7 cellular contexts compared by ENCODE assay signal in genomic region chr20:31566658-31567379, GRCh38. TPM values are rescaled to one million over a fixed set of nuclear protein-coding genes. Genes with fewer than 3 reads are reported as not detected.
DNase-seq lines count a peak whose midpoint lies in the region; ATAC-seq and TF ChIP-seq lines count a peak whose summit lies in the region.

No MANE protein-coding gene starts in this region.

- H3K27ac ChIP-seq in H9 (ENCODE audit: insufficient read length, low read depth, low read length), result no peak overlapping the region

- H3K23ac ChIP-seq in H9 (ENCODE audit: insufficient read length, low read depth, low read length), result no peak overlapping the region

- H3K9me3 ChIP-seq in H9 (ENCODE audit: control insufficient read depth, low read depth, low read length), result no peaks in the 10 kb centered on the region
- H3K9me3 ChIP-seq in MG63, result no peaks in the 10 kb centered on the region

- H2BK20ac ChIP-seq in H9 (ENCODE audit: low read depth, low read length, poor library complexity, severe bottlenecking), result no peak overlapping the region

- no peak overlapping the region for H3T11ph ChIP-seq in H9 (ENCODE audit: low read length)

- H3K9ac ChIP-seq in H9 (ENCODE audit: extremely low read depth, insufficient read length, low read length), result no peak overlapping the region

- H4K20me1 ChIP-seq in H9 (ENCODE audit: control insufficient read depth, insufficient read depth, insufficient read length), result no peaks in the 10 kb centered on the region

- H2BK120ac ChIP-seq in H9 (ENCODE audit: low read depth, low read length, poor library complexity, severe bottlenecking), result no peak overlapping the region

- no peak overlapping the region for H4K5ac ChIP-seq in H9 (ENCODE audit: insufficient read length, low read depth, low read length)

- H3K4me3 Mint-ChIP-seq in H9 (no peak overlapping the region; a peak in 2 of 5 replicates), progenitor cell of endocrine pancreas (ENCODE audit: low read depth) (no peak overlapping the region)
- no peak overlapping the region for H3K4me3 Mint-ChIP-seq in activated naive CD8-positive, alpha-beta T cell treated with anti-CD3 and anti-CD28 coated beads, Interleukin-2, amount 10 ng/mL, durations not matched to agents 7 days and 5 days

- H3K4me2 ChIP-seq in H9 (ENCODE audit: insufficient read depth, insufficient read length, low read length), result no peak overlapping the region

- H3K4ac ChIP-seq in H9 (ENCODE audit: low read depth, low read length), result no peak overlapping the region

- H3K56ac ChIP-seq in H9 (ENCODE audit: insufficient read length, low read depth, low read length), result no peak overlapping the region

- POLR2A ChIA-PET in activated naive CD8-positive, alpha-beta T cell treated with anti-CD3 and anti-CD28 coated beads, Interleukin-2, amount 10 ng/mL, durations not matched to agents 7 days and 5 days (lab: Charles Lee), result interaction anchor here (0.6 to 0.8 kb wide), 2 partner anchors 11 to 36 kb away, joined by 3 to 4 read pairs; no protein-coding TSS in a partner anchor

- no peak overlapping the region for H2BK12ac ChIP-seq in H9 (ENCODE audit: insufficient read length, low read depth, low read length)

- no peak overlapping the region for H3K18ac ChIP-seq in H9 (ENCODE audit: insufficient read length, low read depth, low read length)

- no peak overlapping the region for H2AK5ac ChIP-seq in H9 (ENCODE audit: insufficient read length, low read length)

- DNase-seq in H9 (peak; percentile 69), NCI-H2171 (lab: John Stamatoyannopoulos, UW) (peak; percentile 80), progenitor cell of endocrine pancreas (ENCODE audit: low spot score, unreplicated experiment) (no peak), MG63 (no peak), SK-N-DZ (ENCODE audit: low spot score) (no peak)
- DNase-seq in activated naive CD8-positive, alpha-beta T cell treated with anti-CD3 and anti-CD28 coated beads, Interleukin-2, amount 10 ng/mL, durations not matched to agents 7 days and 5 days, result no peak
- DNase-seq in activated CD4-positive, CD25-positive, alpha-beta regulatory T cell treated with anti-CD3 and anti-CD28 coated beads, Interleukin-2, amount 50 U/mL, for 72 hours, result no peak

- H4K91ac ChIP-seq in H9 (ENCODE audit: insufficient read length, low read depth, low read length), result no peak overlapping the region

- H3K4me1 Mint-ChIP-seq in H9 (peaks cover 32 to 52% of the 10 kb centered on the region in 2 experiments), progenitor cell of endocrine pancreas (ENCODE audit: low read depth) (peaks cover 38% of the 10 kb centered on the region)
- peaks cover 10% of the 10 kb centered on the region for H3K4me1 Mint-ChIP-seq in activated naive CD8-positive, alpha-beta T cell treated with anti-CD3 and anti-CD28 coated beads, Interleukin-2, amount 10 ng/mL, durations not matched to agents 7 days and 5 days

- H2AFZ ChIP-seq in H9 (ENCODE audit: low read length), result no peak overlapping the region

- no peak overlapping the region for H3K4me3 ChIP-seq in MG63

- no CpG with 5 or more reads among the region's 14 CpGs for WGBS in H9 (ENCODE audit: extremely low coverage, insufficient read length, low lambda C conversion rate)

- no peak for ATAC-seq in activated naive CD8-positive, alpha-beta T cell treated with anti-CD3 and anti-CD28 coated beads, Interleukin-2, amount 10 ng/mL, durations not matched to agents 7 days and 5 days (ENCODE audit: low read depth)

- no peaks in the 10 kb centered on the region for H3K79me2 ChIP-seq in H9 (ENCODE audit: insufficient read depth, low read length)

- H3K27me3 Mint-ChIP-seq in H9 (ENCODE audit: low read depth) (no peaks in the 10 kb centered on the region), progenitor cell of endocrine pancreas (no peaks in the 10 kb centered on the region)
- no peaks in the 10 kb centered on the region for H3K27me3 Mint-ChIP-seq in activated naive CD8-positive, alpha-beta T cell treated with anti-CD3 and anti-CD28 coated beads, Interleukin-2, amount 10 ng/mL, durations not matched to agents 7 days and 5 days

- peaks cover 56% of the 10 kb centered on the region for H3K36me3 ChIP-seq in MG63

- H3K27me3 ChIP-seq in H9 (ENCODE audit: insufficient read depth, low read length) (no peaks in the 10 kb centered on the region), MG63 (no peaks in the 10 kb centered on the region)

- no peak overlapping the region for H4K8ac ChIP-seq in H9 (replicated peaks; ENCODE audit: insufficient read length, low read depth, low read length)

- H3K14ac ChIP-seq in H9 (ENCODE audit: insufficient read depth, low read length), result no peak overlapping the region

- no peak overlapping the region for H2BK5ac ChIP-seq in H9 (ENCODE audit: insufficient read length, low read length)

- H3K9me3 Mint-ChIP-seq in H9, result no peaks in the 10 kb centered on the region
- no peaks in the 10 kb centered on the region for H3K9me3 Mint-ChIP-seq in activated naive CD8-positive, alpha-beta T cell treated with anti-CD3 and anti-CD28 coated beads, Interleukin-2, amount 10 ng/mL, durations not matched to agents 7 days and 5 days
- no peaks in the 10 kb centered on the region for H3K9me3 Mint-ChIP-seq in progenitor cell of endocrine pancreas (ENCODE audit: low read depth)

- peak overlapping the region in 2 of 3 experiments; percentile 26 to 48; a peak in 2 of 7 replicates for H3K27ac Mint-ChIP-seq in H9
- peak overlapping the region; percentile 56 for H3K27ac Mint-ChIP-seq in activated naive CD8-positive, alpha-beta T cell treated with anti-CD3 and anti-CD28 coated beads, Interleukin-2, amount 10 ng/mL, durations not matched to agents 7 days and 5 days
- H3K27ac Mint-ChIP-seq in progenitor cell of endocrine pancreas, result peak overlapping the region; percentile 57

- H3K36me3 Mint-ChIP-seq in H9 (ENCODE audit: insufficient read depth in 1 of 3, low read depth in 3 of 3) (peaks cover 17 to 73% (median 18%) of the 10 kb centered on the region in 3 experiments; a peak in 6 of 7 replicates), progenitor cell of endocrine pancreas (ENCODE audit: insufficient read depth) (peaks cover 16% of the 10 kb centered on the region)
- H3K36me3 Mint-ChIP-seq in activated naive CD8-positive, alpha-beta T cell treated with anti-CD3 and anti-CD28 coated beads, Interleukin-2, amount 10 ng/mL, durations not matched to agents 7 days and 5 days, result peaks cover 8% of the 10 kb centered on the region

- no peaks in the 10 kb centered on the region for H3K79me1 ChIP-seq in H9 (ENCODE audit: insufficient read depth, low read depth, low read length, poor library complexity, severe bottlenecking)

- no peak overlapping the region for H2BK15ac ChIP-seq in H9 (ENCODE audit: low read depth, low read length)

- no peaks in the 10 kb centered on the region for H3K23me2 ChIP-seq in H9 (ENCODE audit: insufficient read length, low read depth, low read length, poor library complexity, severe bottlenecking)

- no peaks in the 10 kb centered on the region; the same call in 1 of the 2 replicates for H3K4me1 ChIP-seq in H9 (ENCODE audit: insufficient read depth, low read length)

- TF ChIP-seq CTCF in H9 (conservative IDR thresholded peaks at IDR 0.05) (no peak), progenitor cell of endocrine pancreas (IDR thresholded peaks at IDR 0.05; ENCODE audit: unreplicated experiment) (no peak)

RNA-seq across cellular contexts. Expression of gene ID1, which starts 38.3 kb away (rescaled TPM):
- total RNA-seq in H9 (2021) (355 and 360 TPM in 2 replicates), progenitor cell of endocrine pancreas (322 and 326 TPM in 2 replicates)
- total RNA-seq in activated naive CD8-positive, alpha-beta T cell treated with anti-CD3 and anti-CD28 coated beads, Interleukin-2, amount 10 ng/mL, durations not matched to agents 7 days and 5 days, result 1 to 10 TPM in 1 of 2 experiments, under 1 TPM in 1; 0.72 to 1.2 TPM
- 363 and 396 TPM in 2 replicates for total RNA-seq in MG63 (2014; rRNA removed; shearing (Covaris generic); ENCODE audit: low replicate concordance)
- polyA plus RNA-seq in SK-N-DZ (2014; cell fraction: cytosol; rRNA removed), result 97.4 and 104 TPM in 2 replicates
- polyA plus RNA-seq in SK-N-DZ (2014; cell fraction: nucleus; rRNA removed), result 170 and 208 TPM in 2 replicates

RNA-seq across cellular contexts. Expression of gene HM13, which starts 52.6 kb away (rescaled TPM):
- 162 and 169 TPM in 2 replicates for total RNA-seq in H9 (2021)
- 100 to 1,000 TPM; 112 to 120 TPM for total RNA-seq in activated naive CD8-positive, alpha-beta T cell treated with anti-CD3 and anti-CD28 coated beads, Interleukin-2, amount 10 ng/mL, durations not matched to agents 7 days and 5 days
- 211 and 217 TPM in 2 replicates for total RNA-seq in progenitor cell of endocrine pancreas
- 115 and 155 TPM in 2 replicates for total RNA-seq in MG63 (2014; rRNA removed; shearing (Covaris generic); ENCODE audit: low replicate concordance)
- polyA plus RNA-seq in SK-N-DZ (2014; cell fraction: cytosol; rRNA removed), result 103 TPM in 2 replicates
- polyA plus RNA-seq in SK-N-DZ (2014; cell fraction: nucleus; rRNA removed), result 60.4 and 68.0 TPM in 2 replicates

Comparison
In these comparisons a context has a peak if more than half of its experiments do, and no peak if none do; other contexts are left out.
1. DNase-seq: peak in H9 (single experiment) and NCI-H2171 (single experiment); none in activated naive CD8-positive, alpha-beta T cell treated with anti-CD3 and anti-CD28 coated beads, Interleukin-2, amount 10 ng/mL, durations not matched to agents 7 days and 5 days (single experiment), progenitor cell of endocrine pancreas (single experiment), MG63 (single experiment), SK-N-DZ (single experiment) and activated CD4-positive, CD25-positive, alpha-beta regulatory T cell treated with anti-CD3 and anti-CD28 coated beads, Interleukin-2, amount 50 U/mL, for 72 hours (single experiment).
2. RNA of gene ID1, which starts 38.3 kb away (total RNA-seq): 363 to 396 TPM in MG63, 355 to 360 TPM in H9 and 322 to 326 TPM in progenitor cell of endocrine pancreas; 0.72 to 1.2 TPM in activated naive CD8-positive, alpha-beta T cell treated with anti-CD3 and anti-CD28 coated beads, Interleukin-2, amount 10 ng/mL, durations not matched to agents 7 days and 5 days; every median in the first group is over 100 times any median in the second.
3. Peak in every context shown above with its lines, with median percentiles within 50 percentile points of each other: H3K27ac Mint-ChIP-seq.